1 cellular context compared by ENCODE assay signal in the genomic region with DNA sequence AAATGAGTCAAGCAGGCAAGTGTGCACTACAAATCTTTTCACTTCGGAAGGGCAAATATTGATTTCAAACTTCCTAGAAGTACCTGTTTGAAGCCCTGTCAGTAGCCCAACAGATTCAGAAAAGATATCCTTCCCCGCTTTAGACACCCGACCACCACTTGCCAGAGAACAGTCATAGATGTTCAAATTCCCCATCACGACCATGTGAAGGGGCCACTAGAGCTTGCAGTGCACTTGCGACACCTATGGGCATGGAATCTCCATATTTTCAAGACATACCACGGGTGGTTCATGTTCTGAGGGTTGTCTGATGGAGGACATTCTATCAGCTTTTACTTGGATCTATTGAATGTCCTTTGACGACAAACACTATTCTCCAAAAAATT.
TF ChIP-seq lines count a peak whose summit lies in the region.

No MANE protein-coding gene starts in this region.

TF ChIP-seq in A549, 52 proteins besides CTCF, POLR2A, EP300 and RAD21:
- TF ChIP-seq GATA3 (IDR thresholded peaks at IDR 0.05; ENCODE audit: borderline replicate concordance) (no peak), HEYL (CRISPR knock-in tag; IDR thresholded peaks at IDR 0.05) (no peak)
